In genomic region chr14:65696801-65697200, GRCh38 we compare ENCODE assay signal across 19 cellular contexts.
"Had no signal": no experiment of that assay in that cellular context is flagged by ENCODE, and none has a peak within 500 bp of the region (broad histone marks: within the 10 kb centered on the region; RNA-seq: fewer than 3 reads in every experiment).

No MANE protein-coding gene starts in this region.

- H3K9me3 ChIP-seq: body of pancreas, lower lobe of right lung had no signal

- DNase-seq: activated CD4-positive, alpha-beta T cell treated with anti-CD3 and anti-CD28 coated beads, Interleukin-2, amount 50 U/mL, for 48 hours; activated T-cell treated with anti-CD3 and anti-CD28 coated beads, Interleukin-2, amount 50 U/mL, for 1 hour; body of pancreas; effector CD8-positive, alpha-beta T cell; head of caudate nucleus; left colon; lower lobe of right lung; midbrain; naive B cell; posterior cingulate gyrus; retina; SK-N-SH; stimulated activated CD4-positive, alpha-beta T cell treated with anti-CD3 and anti-CD28 coated beads, Interleukin-15, amount 100 ng/mL, for 24 hours; stimulated activated CD4-positive, alpha-beta T cell treated with anti-CD3 and anti-CD28 coated beads, Interleukin-4, amount 100 ng/mL, for 24 hours; stimulated activated naive CD4-positive, alpha-beta T cell treated with Interleukin-2 at 50 U/mL for 16 hours; T-cell; T1000; upper lobe of left lung had no signal

- H3K36me3 ChIP-seq: lower lobe of right lung, upper lobe of left lung had no signal

- H3K27me3 ChIP-seq: body of pancreas, upper lobe of left lung had no signal

- H3K27ac ChIP-seq: body of pancreas, lower lobe of right lung, upper lobe of left lung, VCaP had no signal

- H3K4me3 ChIP-seq: body of pancreas, lower lobe of right lung, upper lobe of left lung had no signal

- H3K4me1 ChIP-seq: body of pancreas, lower lobe of right lung, upper lobe of left lung had no signal

- ATAC-seq: body of pancreas, left colon, lower lobe of right lung, T-cell had no signal
